In genomic region chr6:43221046-43221773, GRCh38 we compare ENCODE assay signal across 15 cellular contexts. TPM values are rescaled to one million over a fixed set of nuclear protein-coding genes. Genes with fewer than 3 reads are reported as not detected.
A peak's percentile ranks its signal among the peaks of the same experiment; 100 is the strongest.
DNase-seq lines count a peak whose midpoint lies in the region; ATAC-seq and TF ChIP-seq lines count a peak whose summit lies in the region.
"Had no signal": no experiment of that assay in that cellular context is flagged by ENCODE, and none has a peak within 500 bp of the region (broad histone marks: within the 10 kb centered on the region; RNA-seq: fewer than 3 reads in every experiment).

No MANE protein-coding gene starts in this region.

- WGBS in prostate gland = 46% methylated on average over 10 of the region's 17 CpGs

- H3K9me2 ChIP-seq in Karpas-422 (replicated peaks; ENCODE audit: insufficient read depth, low read length) = no peaks in the 10 kb centered on the region

- CTCF ChIA-PET in activated CD4-positive, alpha-beta T cell treated with anti-CD3 and anti-CD28 coated beads for 36 hours (lab: Charles Lee) = interaction anchor here (1.0 kb wide), 1 partner anchor 35 kb away, joined by 3 read pairs; no protein-coding TSS in a partner anchor
- CTCF ChIA-PET in Panc1 (lab: Charles Lee) = no interaction called here

- H3K27me3 ChIP-seq in Panc1 (ENCODE audit: control insufficient read depth, insufficient read depth, low read length) (no peaks in the 10 kb centered on the region), prostate gland (replicated peaks; ENCODE audit: insufficient read depth) (no peaks in the 10 kb centered on the region), Karpas-422 (ENCODE audit: low read length) (no peaks in the 10 kb centered on the region)

- POLR2A ChIA-PET in activated CD4-positive, alpha-beta T cell treated with anti-CD3 and anti-CD28 coated beads for 36 hours (lab: Charles Lee) = interaction anchor here (0.6 kb wide), 1 partner anchor 9 kb away, joined by 3 read pairs; no protein-coding TSS in a partner anchor
- POLR2A ChIA-PET in Panc1 (lab: Charles Lee) = interaction anchor here (0.5 to 1.0 kb wide), 2 partner anchors 33 to 46 kb away, joined by 3 to 5 read pairs; no protein-coding TSS in a partner anchor

- H4K20me1 ChIP-seq in Karpas-422 (ENCODE audit: insufficient read depth, low read depth, low read length) = no peaks in the 10 kb centered on the region

- no peaks in the 10 kb centered on the region for H3K9me3 ChIP-seq in Panc1 (ENCODE audit: control insufficient read depth, insufficient read depth, low read depth, low read length)
- H3K9me3 ChIP-seq in prostate gland = no peaks in the 10 kb centered on the region
- H3K9me3 ChIP-seq in Karpas-422 (ENCODE audit: low read length) = no peaks in the 10 kb centered on the region

- H3K4me1 ChIP-seq in Panc1 (ENCODE audit: control insufficient read depth, insufficient read depth, low read length) = peaks cover 5% of the 10 kb centered on the region; the same call in 1 of the 2 replicates
- H3K4me1 ChIP-seq in prostate gland (replicated peaks) = no peaks in the 10 kb centered on the region
- H3K4me1 ChIP-seq in Karpas-422 (ENCODE audit: low read length) = peaks cover 12% of the 10 kb centered on the region

- H3K4me3 ChIP-seq in Panc1 (ENCODE audit: low read depth in 2 of 2, low read length in 2 of 2) (no peak overlapping the region), coronary artery (no peak overlapping the region), prostate gland (no peak overlapping the region), Karpas-422 (ENCODE audit: low read length) (no peak overlapping the region)

- intact Hi-C loops in activated CD4-positive, alpha-beta T cell treated with anti-CD3 and anti-CD28 coated beads for 36 hours (cut with DNase I, micrococcal nuclease) = loop anchor here in 1 of 2 experiments (5.0 kb wide), 1 partner anchor 256 kb away; the partner anchor contains the start of gene TJAP1
- intact Hi-C loops in Panc1 (cut with micrococcal nuclease; ENCODE audit: unreplicated experiment) = no loop called here
- intact Hi-C loops in prostate gland (cut with DNase I) = no loop called here

- BruUV-seq in Panc1 (replicated peaks; lab: Mats Ljungman, UMichigan) = no TSS peak

- H3K4me1 Mint-ChIP-seq in activated CD4-positive, alpha-beta T cell treated with anti-CD3 and anti-CD28 coated beads for 36 hours = peaks cover 37% of the 10 kb centered on the region

- H3K4me2 ChIP-seq in Karpas-422 (ENCODE audit: low read depth, low read length, poor library complexity, severe bottlenecking) = no peak overlapping the region

- H3K9ac ChIP-seq in Karpas-422 (ENCODE audit: low read length) = no peak overlapping the region

- no peak overlapping the region for H2AFZ ChIP-seq in Karpas-422 (ENCODE audit: low read length)

- in situ Hi-C loops in Panc1 (cut with HindIII; ENCODE audit: low pct_unique_long_range_greater_than_20kb, low sequenced_read_pairs) = no loop called here

- no peak for TF ChIP-seq CTCF in Panc1 (IDR thresholded peaks at IDR 0.05)
- no peak for TF ChIP-seq CTCF in coronary artery (IDR thresholded peaks at IDR 0.05)
- TF ChIP-seq CTCF in prostate gland (IDR thresholded peaks at IDR 0.05) = no peak

- no peaks in the 10 kb centered on the region for H3K9me3 Mint-ChIP-seq in activated CD4-positive, alpha-beta T cell treated with anti-CD3 and anti-CD28 coated beads for 36 hours (ENCODE audit: low read depth)
- H3K9me3 Mint-ChIP-seq: endodermal cell had no signal

- H3K4me3 Mint-ChIP-seq in activated CD4-positive, alpha-beta T cell treated with anti-CD3 and anti-CD28 coated beads for 36 hours = no peak overlapping the region
- H3K4me3 Mint-ChIP-seq: endodermal cell had no signal

- no peak for TF ChIP-seq POLR2A in prostate gland (IDR thresholded peaks at IDR 0.05)

- H3K79me2 ChIP-seq in Karpas-422 (ENCODE audit: low read length) = no peaks in the 10 kb centered on the region; the same call in 1 of the 2 replicates

- H3K27ac Mint-ChIP-seq in activated CD4-positive, alpha-beta T cell treated with anti-CD3 and anti-CD28 coated beads for 36 hours = peak overlapping the region; percentile 16
- H3K27ac Mint-ChIP-seq: endodermal cell had no signal

- peaks cover 32% of the 10 kb centered on the region for H3K36me3 Mint-ChIP-seq in activated CD4-positive, alpha-beta T cell treated with anti-CD3 and anti-CD28 coated beads for 36 hours (ENCODE audit: low read depth)

- no peak for DNase-seq in activated CD4-positive, alpha-beta T cell treated with anti-CD3 and anti-CD28 coated beads for 36 hours
- no peak for DNase-seq in activated CD4-positive, alpha-beta T cell treated with anti-CD3 and anti-CD28 coated beads for 48 hours
- DNase-seq in Panc1 (ENCODE audit: low read depth, low spot score) (no peak), coronary artery (ENCODE audit: low spot score) (peak; percentile 46), prostate gland (ENCODE audit: low spot score) (peak; percentile 19), DMS 273 treated with DMSO at 0.1 percent for 48 hours (lab: John Stamatoyannopoulos, UW) (no peak), Karpas-422 (no peak)
- DNase-seq: activated CD4-positive, CD25-positive, alpha-beta regulatory T cell treated with anti-CD3 and anti-CD28 coated beads, Interleukin-2, amount 50 U/mL, for 72 hours; endodermal cell; NCI-H2107; stimulated activated CD4-positive, alpha-beta T cell treated with anti-CD3 and anti-CD28 coated beads, Interleukin-12 subunit alpha, Interleukin-12 subunit beta, amount 100 ng/mL, for 4 hours; stimulated activated CD8-positive, alpha-beta memory T cell treated with anti-CD3 and anti-CD28 coated beads, Interleukin-4, amount 100 ng/mL, for 48 hours had no signal

- H3K36me3 ChIP-seq in Panc1 (ENCODE audit: control insufficient read depth, insufficient read depth, low read length) (no peaks in the 10 kb centered on the region; the same call in 1 of the 2 replicates), prostate gland (no peaks in the 10 kb centered on the region), Karpas-422 (ENCODE audit: insufficient read depth, low read length) (peaks cover 14% of the 10 kb centered on the region)

- ATAC-seq in activated CD4-positive, alpha-beta T cell treated with anti-CD3 and anti-CD28 coated beads for 36 hours = no peak
- 0 out of 2 replicates have a peak, but pooled peaks have one; percentile 7 for ATAC-seq in Panc1
- no peak for ATAC-seq in HG03571 (IDR thresholded peaks at IDR 0.05; ENCODE audit: unreplicated experiment)

- no peak overlapping the region for H3K27ac ChIP-seq in Panc1 (ENCODE audit: low read length)
- no peak overlapping the region for H3K27ac ChIP-seq in coronary artery
- H3K27ac ChIP-seq in prostate gland = peak overlapping the region in 1 of 2 donors; percentile 9
- no peak overlapping the region for H3K27ac ChIP-seq in Karpas-422 (ENCODE audit: low read length)

- no peaks in the 10 kb centered on the region for H3K27me3 Mint-ChIP-seq in activated CD4-positive, alpha-beta T cell treated with anti-CD3 and anti-CD28 coated beads for 36 hours

RNA-seq across cellular contexts. Expression of gene DNPH1, which starts 8.1 kb away (rescaled TPM):
- 10 to 100 TPM; 58.5 to 80.3 TPM for total RNA-seq in activated CD4-positive, alpha-beta T cell treated with anti-CD3 and anti-CD28 coated beads for 36 hours
- total RNA-seq in Panc1 (2021; ENCODE audit: unreplicated experiment) (67.3 TPM), prostate gland (100 to 1,000 TPM in 1 of 2 donors, 10 to 100 TPM in 1; 40.3 to 138 TPM)
- polyA plus RNA-seq in Panc1 (2012; ENCODE audit: insufficient read length) = 194 TPM
- 59.0 and 157 TPM in 2 replicates for total RNA-seq in Karpas-422 (2014; rRNA removed; shearing (Covaris generic); ENCODE audit: low replicate concordance)

RNA-seq across cellular contexts. Expression of gene TTBK1, which starts 22.1 kb away (rescaled TPM):
- total RNA-seq in activated CD4-positive, alpha-beta T cell treated with anti-CD3 and anti-CD28 coated beads for 36 hours = under 1 TPM; 0.30 to 0.40 TPM
- 0.10 TPM for total RNA-seq in Panc1 (2021; ENCODE audit: unreplicated experiment)
- 0.07 TPM for polyA plus RNA-seq in Panc1 (2012; ENCODE audit: insufficient read length)
- total RNA-seq in prostate gland = under 1 TPM; 0.18 to 0.62 TPM
- total RNA-seq in Karpas-422 (2014; rRNA removed; shearing (Covaris generic); ENCODE audit: low replicate concordance) = 0.34 and 1.2 TPM in 2 replicates
- total RNA-seq: myocyte had no signal
- polyA plus RNA-seq: AG04450 had no signal

RNA-seq across cellular contexts. Expression of gene CUL9, which starts 39.2 kb away (rescaled TPM):
- 10 to 100 TPM; 34.0 to 35.1 TPM for total RNA-seq in activated CD4-positive, alpha-beta T cell treated with anti-CD3 and anti-CD28 coated beads for 36 hours
- total RNA-seq in Panc1 (2021; ENCODE audit: unreplicated experiment) = 54.3 TPM
- 41.2 TPM for polyA plus RNA-seq in Panc1 (2012; ENCODE audit: insufficient read length)
- 10 to 100 TPM; 22.9 to 87.0 TPM for total RNA-seq in prostate gland
- 34.9 and 64.6 TPM in 2 replicates for total RNA-seq in Karpas-422 (2014; rRNA removed; shearing (Covaris generic); ENCODE audit: low replicate concordance)

RNA-seq across cellular contexts. Expression of gene SRF, which starts 50.1 kb away (rescaled TPM):
- 10 to 100 TPM; 37.6 to 38.5 TPM for total RNA-seq in activated CD4-positive, alpha-beta T cell treated with anti-CD3 and anti-CD28 coated beads for 36 hours
- total RNA-seq in Panc1 (2021; ENCODE audit: unreplicated experiment) (48.9 TPM), prostate gland (10 to 100 TPM; 40.5 to 56.3 TPM)
- 60.8 TPM for polyA plus RNA-seq in Panc1 (2012; ENCODE audit: insufficient read length)
- total RNA-seq in Karpas-422 (2014; rRNA removed; shearing (Covaris generic); ENCODE audit: low replicate concordance) = 27.4 and 42.5 TPM in 2 replicates

Comparison
In these comparisons a context has a peak if more than half of its experiments do, and no peak if none do; other contexts are left out.
1. DNase-seq: peak in coronary artery (single experiment) and prostate gland (single experiment); none in activated CD4-positive, alpha-beta T cell treated with anti-CD3 and anti-CD28 coated beads for 36 hours (single experiment), activated CD4-positive, alpha-beta T cell treated with anti-CD3 and anti-CD28 coated beads for 48 hours (single experiment), Panc1 (single experiment), DMS 273 treated with DMSO at 0.1 percent for 48 hours (single experiment) and Karpas-422 (single experiment).